ENCODE assay signal across 9 cellular contexts in the genomic region with DNA sequence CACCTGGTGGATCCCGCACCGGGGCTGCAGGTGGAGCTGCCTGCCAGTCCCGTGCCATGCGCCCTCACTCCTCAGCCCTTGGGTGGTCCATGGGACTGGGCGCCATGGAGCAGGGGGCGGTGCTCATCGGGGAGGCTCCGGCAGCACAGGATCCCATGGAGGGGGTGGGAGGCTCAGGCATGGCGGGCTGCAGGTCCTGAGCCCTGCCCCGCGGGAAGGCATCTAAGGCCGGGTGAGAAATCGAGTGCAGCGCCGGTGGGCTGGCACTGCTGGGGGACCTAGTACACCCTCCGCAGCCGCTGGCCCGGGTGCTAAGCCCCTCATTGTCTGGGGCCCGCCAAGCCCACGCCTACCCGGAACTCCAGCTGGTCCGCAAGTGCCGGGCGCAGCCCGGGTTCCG. TPM values are rescaled to one million over a fixed set of nuclear protein-coding genes. Genes with fewer than 3 reads are reported as not detected.
"Had no signal": no experiment of that assay in that cellular context is flagged by ENCODE, and none has a peak within 500 bp of the region (broad histone marks: within the 10 kb centered on the region; RNA-seq: fewer than 3 reads in every experiment).

No MANE protein-coding gene starts in this region.

RNA-seq across cellular contexts. Expression of a gene that starts 13.6 kb away (rescaled TPM):
- total RNA-seq: OCI-LY7, PC-3, PC-9, Right ventricle myocardium inferior, RPMI7951, SJSA1 had no signal
- polyA plus RNA-seq: SK-N-SH had no signal

RNA-seq across cellular contexts. Expression of a gene that starts 35.3 kb away (rescaled TPM):
- total RNA-seq: OCI-LY7, PC-9, Peyer's patch, Right ventricle myocardium inferior, Right ventricle myocardium superior, RPMI7951, SJSA1 had no signal
- polyA plus RNA-seq: SK-N-SH had no signal

RNA-seq across cellular contexts. Expression of a gene that starts 59.4 kb away (rescaled TPM):
- total RNA-seq: PC-3, Peyer's patch, Right ventricle myocardium inferior, Right ventricle myocardium superior, RPMI7951, SJSA1 had no signal
